Comparison of ENCODE assay signal across 26 cellular contexts in genomic region chr20:30484749-30485070, GRCh38.
"Had no signal": no experiment of that assay in that cellular context is flagged by ENCODE, and none has a peak within 500 bp of the region (broad histone marks: within the 10 kb centered on the region; RNA-seq: fewer than 3 reads in every experiment).

No MANE protein-coding gene starts in this region.

- H3K4me1 ChIP-seq: adrenal gland, Peyer's patch, SJSA1 had no signal

- H3K27me3 ChIP-seq: adrenal gland, MG63, Peyer's patch, SJSA1 had no signal

- DNase-seq: activated CD4-positive, alpha-beta T cell treated with anti-CD3 and anti-CD28 coated beads for 48 hours; activated CD4-positive, alpha-beta T cell treated with anti-CD3 and anti-CD28 coated beads, Interleukin-2, amount 50 U/mL, for 4 hours; activated CD4-positive, CD25-positive, alpha-beta regulatory T cell treated with anti-CD3 and anti-CD28 coated beads, Interleukin-2, amount 50 U/mL, for 72 hours; activated CD8-positive, alpha-beta memory T cell treated with anti-CD3 and anti-CD28 coated beads, Interleukin-2, amount 50 U/mL, for 48 hours; activated CD8-positive, alpha-beta T cell treated with anti-CD3 and anti-CD28 coated beads, Interleukin-2, amount 10 ng/mL, durations not matched to agents 7 days and 5 days; activated naive CD4-positive, alpha-beta T cell treated with anti-CD3 and anti-CD28 coated beads, Interleukin-2, amount 50 U/mL, for 16 hours; activated naive CD8-positive, alpha-beta T cell treated with anti-CD3 and anti-CD28 coated beads, Interleukin-2, amount 10 ng/mL, durations not matched to agents 7 days and 5 days; activated T-cell treated with anti-CD3 and anti-CD28 coated beads, Interleukin-2, amount 50 U/mL, for 1 hour; adrenal gland; anterior cingulate cortex; caudate nucleus; MG63; MV-4-11; NCI-H1092 treated with DMSO at 0.1 percent for 48 hours; NCI-H1436; NCI-H1694 treated with DMSO at 0.1 percent for 48 hours; NCI-H2029 treated with DMSO at 0.1 percent for 48 hours; NCI-H510A treated with DMSO at 0.1 percent for 48 hours; NCI-H69; Peyer's patch; SHP77; T-helper 17 cell; T-helper 9 cell had no signal

- H3K9me3 ChIP-seq: adrenal gland, MG63, SJSA1 had no signal

- H3K27ac ChIP-seq: adrenal gland, Peyer's patch, RWPE1, SJSA1 had no signal

- ATAC-seq: activated CD8-positive, alpha-beta T cell treated with anti-CD3 and anti-CD28 coated beads, Interleukin-2, amount 10 ng/mL, durations not matched to agents 7 days and 5 days; T-helper 17 cell; WTC11 had no signal

- H3K4me3 ChIP-seq: adrenal gland, MG63, Peyer's patch, SJSA1 had no signal

- H3K36me3 ChIP-seq: adrenal gland, MG63, Peyer's patch, SJSA1 had no signal
